In the genomic region with DNA sequence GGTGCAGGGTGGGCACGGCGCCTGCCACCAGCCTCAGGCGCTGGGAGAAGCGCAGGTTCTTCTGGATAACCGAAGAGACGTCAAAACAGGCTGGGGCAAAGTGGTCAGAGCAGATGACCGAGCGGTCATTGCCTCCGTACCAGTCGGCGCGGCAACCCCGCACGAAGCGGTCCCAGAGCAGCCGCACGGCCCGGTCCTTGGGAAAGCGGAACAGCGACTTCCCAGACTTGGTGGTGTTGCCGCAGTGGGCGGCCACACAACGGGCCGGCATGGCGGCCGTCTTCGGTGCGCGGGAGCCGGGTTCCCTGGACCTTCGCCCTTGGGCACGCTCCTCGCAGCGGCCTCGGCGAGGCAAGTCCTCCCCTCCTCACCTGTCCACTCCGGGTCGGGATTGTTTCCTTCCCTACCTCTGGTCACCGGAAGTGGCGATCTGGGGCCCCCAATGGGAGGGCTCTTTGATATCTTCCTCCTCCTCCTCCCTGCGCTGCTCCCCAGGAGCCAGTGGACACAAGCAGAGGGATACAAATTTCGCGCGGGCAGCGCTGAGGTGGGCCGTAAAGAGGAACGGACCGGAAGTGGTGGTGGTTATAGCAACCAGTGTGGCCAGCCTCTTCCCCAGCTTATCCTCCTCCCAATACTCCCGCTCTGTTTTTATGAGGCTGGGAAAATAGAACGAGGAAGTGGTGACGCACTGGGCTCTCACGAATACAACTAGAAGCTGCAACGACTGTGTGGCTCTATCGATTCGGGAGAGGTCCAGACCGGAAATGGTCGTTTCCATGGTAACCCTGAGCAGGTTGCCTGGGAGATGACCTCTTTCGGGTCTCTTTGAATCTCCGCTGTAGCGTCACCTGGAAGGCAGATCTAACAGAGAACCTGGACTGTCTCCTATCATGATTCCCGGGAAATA, we compare ENCODE assay signal across 1 cellular context.
TF ChIP-seq lines count a peak whose summit lies in the region.

A gene with protein sequence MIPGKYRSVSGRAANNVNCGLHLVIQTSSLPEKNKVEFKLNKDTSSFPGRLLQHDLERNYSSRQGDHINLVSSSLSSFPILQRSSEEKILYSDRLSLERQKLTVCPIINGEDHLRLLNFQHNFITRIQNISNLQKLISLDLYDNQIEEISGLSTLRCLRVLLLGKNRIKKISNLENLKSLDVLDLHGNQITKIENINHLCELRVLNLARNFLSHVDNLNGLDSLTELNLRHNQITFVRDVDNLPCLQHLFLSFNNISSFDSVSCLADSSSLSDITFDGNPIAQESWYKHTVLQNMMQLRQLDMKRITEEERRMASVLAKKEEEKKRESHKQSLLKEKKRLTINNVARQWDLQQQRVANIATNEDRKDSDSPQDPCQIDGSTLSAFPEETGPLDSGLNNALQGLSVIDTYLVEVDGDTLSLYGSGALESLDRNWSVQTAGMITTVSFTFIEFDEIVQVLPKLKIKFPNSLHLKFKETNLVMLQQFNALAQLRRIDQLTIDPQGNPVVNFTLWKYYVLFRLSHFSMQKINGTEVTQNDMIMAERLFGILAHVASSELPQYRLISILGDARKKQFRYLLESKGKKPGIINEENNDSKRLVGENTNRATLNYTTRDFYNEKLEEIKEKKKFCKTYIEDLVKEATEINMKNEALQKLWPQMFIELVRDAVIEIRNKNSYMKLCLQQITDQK (plus strand): TSS at position 825 of the 910 bp plus-strand sequence. CDS start 69 bp downstream, at position 894.
A gene (minus strand): TSS at position 432 of the 910 bp plus-strand sequence. CDS start 161 bp downstream, at position 271.

TF ChIP-seq in SK-N-SH, 30 proteins besides CTCF, POLR2A, EP300 and RAD21 (continued from another document):
- TF ChIP-seq, protein P1, sequence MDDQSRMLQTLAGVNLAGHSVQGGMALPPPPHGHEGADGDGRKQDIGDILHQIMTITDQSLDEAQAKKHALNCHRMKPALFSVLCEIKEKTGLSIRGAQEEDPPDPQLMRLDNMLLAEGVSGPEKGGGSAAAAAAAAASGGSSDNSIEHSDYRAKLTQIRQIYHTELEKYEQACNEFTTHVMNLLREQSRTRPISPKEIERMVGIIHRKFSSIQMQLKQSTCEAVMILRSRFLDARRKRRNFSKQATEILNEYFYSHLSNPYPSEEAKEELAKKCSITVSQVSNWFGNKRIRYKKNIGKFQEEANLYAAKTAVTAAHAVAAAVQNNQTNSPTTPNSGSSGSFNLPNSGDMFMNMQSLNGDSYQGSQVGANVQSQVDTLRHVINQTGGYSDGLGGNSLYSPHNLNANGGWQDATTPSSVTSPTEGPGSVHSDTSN (IDR thresholded peaks at IDR 0.05), result no peak
- TF ChIP-seq FOXJ3 (CRISPR knock-in tag; IDR thresholded peaks at IDR 0.05) (no peak), SMC3 (IDR thresholded peaks at IDR 0.05; ENCODE audit: low read depth, low read length) (no peak), YY1 (IDR thresholded peaks at IDR 0.05; ENCODE audit: low read depth) (peak; percentile 54), SIN3A (IDR thresholded peaks at IDR 0.05; ENCODE audit: borderline replicate concordance, low read depth, low read length) (peak; percentile 97), CHD2 (IDR thresholded peaks at IDR 0.05; ENCODE audit: low read length, partially characterized antibody) (peak; percentile 52), MXI1 (IDR thresholded peaks at IDR 0.05; ENCODE audit: low read depth, low read length) (peak; percentile 94), NRF1 (IDR thresholded peaks at IDR 0.05; ENCODE audit: low read depth, low read length) (0 out of 2 replicates have a peak, but pooled peaks have one; percentile 1), FOSL2 (IDR thresholded peaks at IDR 0.05; ENCODE audit: borderline replicate concordance, low read depth) (no peak; the same call in 1 of the 2 replicates), JUND (IDR thresholded peaks at IDR 0.05) (no peak), GABPA (IDR thresholded peaks at IDR 0.05; ENCODE audit: low read depth) (peak; percentile 94), RXRA (IDR thresholded peaks at IDR 0.05; ENCODE audit: borderline replicate concordance, low read depth) (no peak), RFX5 (IDR thresholded peaks at IDR 0.05; ENCODE audit: low read length) (0 out of 2 replicates have a peak, but pooled peaks have one; percentile 0), RCOR1 (IDR thresholded peaks at IDR 0.05; ENCODE audit: low read length) (no peak; the same call in 1 of the 2 replicates), TAF1 (IDR thresholded peaks at IDR 0.05; ENCODE audit: borderline replicate concordance, low read depth, low read length) (peak; percentile 45; the same call in 1 of the 2 replicates), GATA2 (CRISPR knock-in tag; IDR thresholded peaks at IDR 0.05) (no peak), ELF1 (IDR thresholded peaks at IDR 0.05) (peak; percentile 75), POLR2AphosphoS5 (IDR thresholded peaks at IDR 0.05; ENCODE audit: low read depth, low read length) (peak; percentile 11; the same call in 1 of the 2 replicates), TCF12 (IDR thresholded peaks at IDR 0.05) (peak; percentile 32; the same call in 1 of the 2 replicates), NFIC (IDR thresholded peaks at IDR 0.05; ENCODE audit: borderline replicate concordance) (no peak)
- TF ChIP-seq, protein P2, sequence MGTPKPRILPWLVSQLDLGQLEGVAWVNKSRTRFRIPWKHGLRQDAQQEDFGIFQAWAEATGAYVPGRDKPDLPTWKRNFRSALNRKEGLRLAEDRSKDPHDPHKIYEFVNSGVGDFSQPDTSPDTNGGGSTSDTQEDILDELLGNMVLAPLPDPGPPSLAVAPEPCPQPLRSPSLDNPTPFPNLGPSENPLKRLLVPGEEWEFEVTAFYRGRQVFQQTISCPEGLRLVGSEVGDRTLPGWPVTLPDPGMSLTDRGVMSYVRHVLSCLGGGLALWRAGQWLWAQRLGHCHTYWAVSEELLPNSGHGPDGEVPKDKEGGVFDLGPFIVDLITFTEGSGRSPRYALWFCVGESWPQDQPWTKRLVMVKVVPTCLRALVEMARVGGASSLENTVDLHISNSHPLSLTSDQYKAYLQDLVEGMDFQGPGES (IDR thresholded peaks at IDR 0.05; ENCODE audit: low read depth, low read length), result no peak
- TF ChIP-seq, protein P3, sequence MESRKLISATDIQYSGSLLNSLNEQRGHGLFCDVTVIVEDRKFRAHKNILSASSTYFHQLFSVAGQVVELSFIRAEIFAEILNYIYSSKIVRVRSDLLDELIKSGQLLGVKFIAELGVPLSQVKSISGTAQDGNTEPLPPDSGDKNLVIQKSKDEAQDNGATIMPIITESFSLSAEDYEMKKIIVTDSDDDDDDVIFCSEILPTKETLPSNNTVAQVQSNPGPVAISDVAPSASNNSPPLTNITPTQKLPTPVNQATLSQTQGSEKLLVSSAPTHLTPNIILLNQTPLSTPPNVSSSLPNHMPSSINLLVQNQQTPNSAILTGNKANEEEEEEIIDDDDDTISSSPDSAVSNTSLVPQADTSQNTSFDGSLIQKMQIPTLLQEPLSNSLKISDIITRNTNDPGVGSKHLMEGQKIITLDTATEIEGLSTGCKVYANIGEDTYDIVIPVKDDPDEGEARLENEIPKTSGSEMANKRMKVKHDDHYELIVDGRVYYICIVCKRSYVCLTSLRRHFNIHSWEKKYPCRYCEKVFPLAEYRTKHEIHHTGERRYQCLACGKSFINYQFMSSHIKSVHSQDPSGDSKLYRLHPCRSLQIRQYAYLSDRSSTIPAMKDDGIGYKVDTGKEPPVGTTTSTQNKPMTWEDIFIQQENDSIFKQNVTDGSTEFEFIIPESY (IDR thresholded peaks at IDR 0.05; ENCODE audit: borderline replicate concordance, low read depth), result no peak
- TF ChIP-seq, protein P4, sequence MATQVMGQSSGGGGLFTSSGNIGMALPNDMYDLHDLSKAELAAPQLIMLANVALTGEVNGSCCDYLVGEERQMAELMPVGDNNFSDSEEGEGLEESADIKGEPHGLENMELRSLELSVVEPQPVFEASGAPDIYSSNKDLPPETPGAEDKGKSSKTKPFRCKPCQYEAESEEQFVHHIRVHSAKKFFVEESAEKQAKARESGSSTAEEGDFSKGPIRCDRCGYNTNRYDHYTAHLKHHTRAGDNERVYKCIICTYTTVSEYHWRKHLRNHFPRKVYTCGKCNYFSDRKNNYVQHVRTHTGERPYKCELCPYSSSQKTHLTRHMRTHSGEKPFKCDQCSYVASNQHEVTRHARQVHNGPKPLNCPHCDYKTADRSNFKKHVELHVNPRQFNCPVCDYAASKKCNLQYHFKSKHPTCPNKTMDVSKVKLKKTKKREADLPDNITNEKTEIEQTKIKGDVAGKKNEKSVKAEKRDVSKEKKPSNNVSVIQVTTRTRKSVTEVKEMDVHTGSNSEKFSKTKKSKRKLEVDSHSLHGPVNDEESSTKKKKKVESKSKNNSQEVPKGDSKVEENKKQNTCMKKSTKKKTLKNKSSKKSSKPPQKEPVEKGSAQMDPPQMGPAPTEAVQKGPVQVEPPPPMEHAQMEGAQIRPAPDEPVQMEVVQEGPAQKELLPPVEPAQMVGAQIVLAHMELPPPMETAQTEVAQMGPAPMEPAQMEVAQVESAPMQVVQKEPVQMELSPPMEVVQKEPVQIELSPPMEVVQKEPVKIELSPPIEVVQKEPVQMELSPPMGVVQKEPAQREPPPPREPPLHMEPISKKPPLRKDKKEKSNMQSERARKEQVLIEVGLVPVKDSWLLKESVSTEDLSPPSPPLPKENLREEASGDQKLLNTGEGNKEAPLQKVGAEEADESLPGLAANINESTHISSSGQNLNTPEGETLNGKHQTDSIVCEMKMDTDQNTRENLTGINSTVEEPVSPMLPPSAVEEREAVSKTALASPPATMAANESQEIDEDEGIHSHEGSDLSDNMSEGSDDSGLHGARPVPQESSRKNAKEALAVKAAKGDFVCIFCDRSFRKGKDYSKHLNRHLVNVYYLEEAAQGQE (IDR thresholded peaks at IDR 0.05; ENCODE audit: low read depth, low read length), result 0 out of 2 replicates have a peak, but pooled peaks have one; percentile 12
- TF ChIP-seq, protein P5, sequence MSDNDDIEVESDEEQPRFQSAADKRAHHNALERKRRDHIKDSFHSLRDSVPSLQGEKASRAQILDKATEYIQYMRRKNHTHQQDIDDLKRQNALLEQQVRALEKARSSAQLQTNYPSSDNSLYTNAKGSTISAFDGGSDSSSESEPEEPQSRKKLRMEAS (IDR thresholded peaks at IDR 0.05; ENCODE audit: low read depth), result peak; percentile 66; the same call in 1 of the 2 replicates
